ENCODE assay signal across 17 cellular contexts in the genomic region with DNA sequence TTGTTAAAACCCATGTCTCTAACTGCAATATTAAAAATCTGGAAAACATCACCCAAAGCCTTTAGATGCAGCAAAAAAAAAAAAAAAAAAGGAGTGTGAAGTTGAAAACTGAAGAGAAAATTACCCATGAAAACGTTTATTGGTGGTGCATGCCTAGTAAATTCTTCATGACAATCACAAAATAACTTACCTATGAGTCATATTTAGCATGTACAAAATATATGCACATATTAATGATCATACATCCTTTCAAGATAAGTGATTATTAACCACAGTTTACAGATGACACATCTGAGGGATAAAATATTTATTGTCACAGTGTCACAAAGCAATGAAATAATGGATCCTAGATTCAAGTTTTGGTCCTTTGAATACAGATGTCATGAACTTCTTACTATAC.
DNase-seq lines count a peak whose midpoint lies in the region; ATAC-seq, FAIRE-seq and TF ChIP-seq lines count a peak whose summit lies in the region.
"Had no signal": no experiment of that assay in that cellular context is flagged by ENCODE, and none has a peak within 500 bp of the region (broad histone marks: within the 10 kb centered on the region; RNA-seq: fewer than 3 reads in every experiment).

No MANE protein-coding gene starts in this region.

- no peak overlapping the region for H3K9ac ChIP-seq in endothelial cell of umbilical vein (replicated peaks; ENCODE audit: extremely low read depth, insufficient read depth, low read length)

- no peak overlapping the region for H3K4me3 Mint-ChIP-seq in activated T-cell treated with anti-CD3 and anti-CD28 coated beads, Interleukin-2, amount 50 U/mL, for 4 hours

- no peaks in the 10 kb centered on the region for H3K36me3 Mint-ChIP-seq in activated T-cell treated with anti-CD3 and anti-CD28 coated beads, Interleukin-2, amount 50 U/mL, for 4 hours (ENCODE audit: insufficient read depth)

- no peak overlapping the region for H3K4me2 ChIP-seq in endothelial cell of umbilical vein (ENCODE audit: insufficient read depth, low read length)

- no peak overlapping the region for H3K4me3 ChIP-seq in endothelial cell of umbilical vein (replicated peaks in 1 of 3; ENCODE audit: insufficient read depth in 1 of 3, low read depth in 1 of 3, low read length in 3 of 3)

- no TSS peak for BruUV-seq in endothelial cell of umbilical vein (replicated peaks; lab: Mats Ljungman, UMichigan)

- intact Hi-C loops in endothelial cell of umbilical vein (cut with micrococcal nuclease), result no loop called here

- no peaks in the 10 kb centered on the region for H3K9me3 ChIP-seq in endothelial cell of umbilical vein (replicated peaks; ENCODE audit: control insufficient read depth, insufficient read depth, low read length)

- no peak overlapping the region for H3K27ac ChIP-seq in endothelial cell of umbilical vein (ENCODE audit: insufficient read depth, low read depth, low read length)

- ATAC-seq in activated T-cell treated with anti-CD3 and anti-CD28 coated beads, Interleukin-2, amount 50 U/mL, for 4 hours, result no peak
- no peak for ATAC-seq in GM18517 (IDR thresholded peaks at IDR 0.05; ENCODE audit: unreplicated experiment)
- ATAC-seq: HCT116, Panc1, Right ventricle myocardium inferior had no signal

- H3K9me3 Mint-ChIP-seq in activated T-cell treated with anti-CD3 and anti-CD28 coated beads, Interleukin-2, amount 50 U/mL, for 4 hours, result no peaks in the 10 kb centered on the region

- FAIRE-seq in D721Med (lab: Jason Lieb, UNC), result peak; percentile 44
- no peak for FAIRE-seq in endothelial cell of umbilical vein (lab: Jason Lieb, UNC)

- peaks cover 0 to 4% of the 10 kb centered on the region in 2 experiments for H3K27me3 ChIP-seq in endothelial cell of umbilical vein (ENCODE audit: control insufficient read depth in 2 of 2, insufficient read depth in 2 of 2, low read length in 2 of 2)

- no peaks in the 10 kb centered on the region for H4K20me1 ChIP-seq in endothelial cell of umbilical vein (replicated peaks; ENCODE audit: control insufficient read depth, extremely low read depth, insufficient read depth, low read length)

- DNase-seq in D721Med (ENCODE audit: insufficient read length, low spot score), result no peak
- peak; percentile 6 for DNase-seq in LHCN-M2 (ENCODE audit: low read depth)
- no peak for DNase-seq in endothelial cell of umbilical vein (ENCODE audit: low read depth, low spot score)
- DNase-seq in GM10248 (ENCODE audit: extremely low spot score), result no peak
- no peak for DNase-seq in activated T-cell treated with anti-CD3 and anti-CD28 coated beads, Interleukin-2, amount 50 U/mL, for 4 hours
- DNase-seq in activated effector memory CD4-positive, alpha-beta T cell treated with anti-CD3 and anti-CD28 coated beads, Interleukin-2, amount 50 U/mL, for 16 hours, result no peak
- DNase-seq: C1 segment of cervical spinal cord, DND-41, KG1, NCI-H1092, NCI-H2081 treated with DMSO at 0.1 percent for 48 hours, NCI-H510A, NCI-H774 had no signal

- POLR2A ChIA-PET in endothelial cell of umbilical vein (lab: Charles Lee) (no interaction called here), GM10248 (lab: Yijun Ruan, JAX) (no interaction called here)

- no peaks in the 10 kb centered on the region for H3K27me3 Mint-ChIP-seq in activated T-cell treated with anti-CD3 and anti-CD28 coated beads, Interleukin-2, amount 50 U/mL, for 4 hours (ENCODE audit: low read depth)

- CTCF ChIA-PET in endothelial cell of umbilical vein (lab: Charles Lee) (interaction anchor here (1.0 kb wide), 1 partner anchor 21 kb away, joined by 3 read pairs; no protein-coding TSS in a partner anchor), GM10248 (lab: Yijun Ruan, JAX) (no interaction called here)

- H3K79me2 ChIP-seq in endothelial cell of umbilical vein (ENCODE audit: control insufficient read depth, insufficient read depth, low read length), result no peaks in the 10 kb centered on the region

- dilution Hi-C loops in endothelial cell of umbilical vein (cut with MboI; ENCODE audit: extremely low pct_ligation_motif_present, low sequenced_read_pairs), result no loop called here

- H3K4me1 Mint-ChIP-seq in activated T-cell treated with anti-CD3 and anti-CD28 coated beads, Interleukin-2, amount 50 U/mL, for 4 hours (ENCODE audit: low read depth), result no peaks in the 10 kb centered on the region

- H3K9me1 ChIP-seq in endothelial cell of umbilical vein (replicated peaks; ENCODE audit: control insufficient read depth, extremely low read depth, insufficient read depth, low read length), result no peaks in the 10 kb centered on the region

- no peaks in the 10 kb centered on the region for H3K4me1 ChIP-seq in endothelial cell of umbilical vein (ENCODE audit: control insufficient read depth, extremely low read depth, insufficient read depth, low read length)

- no peak overlapping the region for H2AFZ ChIP-seq in endothelial cell of umbilical vein (ENCODE audit: low read depth, low read length)

- H3K36me3 ChIP-seq in endothelial cell of umbilical vein (ENCODE audit: control insufficient read depth in 2 of 2, extremely low read depth in 1 of 2, insufficient read depth in 2 of 2, low read length in 2 of 2), result no peaks in the 10 kb centered on the region

- no peak for TF ChIP-seq POLR2A in endothelial cell of umbilical vein (IDR thresholded peaks at IDR 0.05; ENCODE audit: low read depth, low read length)

- TF ChIP-seq CTCF in D721Med (IDR thresholded peaks at IDR 0.05; ENCODE audit: insufficient read depth, missing control alignments), result no peak
- TF ChIP-seq CTCF in endothelial cell of umbilical vein (IDR thresholded peaks at IDR 0.05; ENCODE audit: extremely low read depth in 1 of 2, insufficient read depth in 1 of 2, low read depth in 1 of 2, low read length in 2 of 2), result no peak
- TF ChIP-seq CTCF in GM10248 (IDR thresholded peaks at IDR 0.05; ENCODE audit: control extremely low read depth, extremely low read depth, low read depth, missing control alignments), result no peak

TF ChIP-seq in endothelial cell of umbilical vein, 7 proteins besides CTCF, POLR2A, EP300 and RAD21:
- no peak for TF ChIP-seq GATA2 (IDR thresholded peaks at IDR 0.05; ENCODE audit: insufficient read depth, insufficient read length, low read depth, low read length)
- TF ChIP-seq JUN (IDR thresholded peaks at IDR 0.05; ENCODE audit: borderline replicate concordance, insufficient read depth, insufficient read length, low read depth), result peak; percentile 51
